In genomic region chr7:39623312-39624201, GRCh38 we compare ENCODE assay signal across 8 cellular contexts. TPM values are rescaled to one million over a fixed set of nuclear protein-coding genes. Genes with fewer than 3 reads are reported as not detected.
DNase-seq lines count a peak whose midpoint lies in the region; ATAC-seq lines count a peak whose summit lies in the region.

Gene RALA (plus strand): TSS chr7:39623572. CDS start chr7:39686668, 63,096 bp downstream.

- H3K4me1 Mint-ChIP-seq in immature natural killer cell, result peaks cover 24 to 37% of the 10 kb centered on the region in 2 donors

- peak within 1 kb of the TSS; percentile 87 to 96 (median 92) for H3K4me3 Mint-ChIP-seq in immature natural killer cell

- peak; percentile 95 for ATAC-seq in GM18909 (IDR thresholded peaks at IDR 0.05; ENCODE audit: poor library complexity, unreplicated experiment)
- peak; percentile 95 for ATAC-seq in HG03159 (IDR thresholded peaks at IDR 0.05; ENCODE audit: unreplicated experiment)

- peak within 1 kb of the TSS; percentile 85 for H3K27ac ChIP-seq in caudate nucleus (ENCODE audit: low read depth, low read length)

- peak; percentile 92 for DNase-seq in AG08396 (ENCODE audit: low spot score)
- DNase-seq in NCI-H345 (lab: John Stamatoyannopoulos, UW), result peak; percentile 90
- DNase-seq in activated CD4-positive, CD25-positive, alpha-beta regulatory T cell (lab: John Stamatoyannopoulos, UW), result peak; percentile 75 to 84 (median 80)
- DNase-seq in caudate nucleus (lab: John Stamatoyannopoulos, UW), result peak; percentile 52 to 96 (median 91)
- peak; percentile 85 to 89 (median 88) for DNase-seq in immature natural killer cell
- DNase-seq in smooth muscle cell of the brain vasculature (ENCODE audit: low read depth, low spot score), result peak; percentile 83

- H3K36me3 Mint-ChIP-seq in immature natural killer cell, result no peaks in the 10 kb centered on the region

- H3K27ac Mint-ChIP-seq in immature natural killer cell, result peak within 1 kb of the TSS; percentile 81 to 94 (median 86)

- peaks cover 1 to 8% (median 4%) of the 10 kb centered on the region in 3 donors for H3K27me3 Mint-ChIP-seq in immature natural killer cell (ENCODE audit: low read depth in 3 of 3)

- H3K9me3 Mint-ChIP-seq in immature natural killer cell, result no peaks in the 10 kb centered on the region

RNA-seq across cellular contexts. Expression of gene RALA, which starts in this region (rescaled TPM):
- 10 to 100 TPM; 28.9 to 33.7 (median 28.9) TPM for polyA plus RNA-seq in immature natural killer cell

Comparison
In these comparisons a context has a peak if more than half of its experiments do, and no peak if none do; other contexts are left out.
1. Peak in every context shown above with its lines: DNase-seq, ATAC-seq and H3K27ac ChIP-seq.